17 cellular contexts compared by ENCODE assay signal in the genomic region with DNA sequence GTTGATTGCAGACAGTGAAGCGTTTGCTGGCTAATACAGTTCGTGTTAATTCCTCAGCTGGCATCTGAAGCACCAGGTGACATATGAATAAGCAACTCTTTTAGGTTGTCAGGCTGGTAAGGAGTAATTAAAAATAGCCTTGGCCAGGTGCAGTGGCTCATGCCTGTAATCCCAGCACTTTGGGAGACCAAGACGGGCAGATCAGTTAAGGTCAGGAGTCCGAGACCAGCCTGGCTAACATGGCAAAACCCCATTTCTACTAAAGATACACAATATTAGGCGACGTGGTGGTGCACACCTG.
A peak's percentile ranks its signal among the peaks of the same experiment; 100 is the strongest.
DNase-seq lines count a peak whose midpoint lies in the region; ATAC-seq and TF ChIP-seq lines count a peak whose summit lies in the region.
"Had no signal": no experiment of that assay in that cellular context is flagged by ENCODE, and none has a peak within 500 bp of the region (broad histone marks: within the 10 kb centered on the region; RNA-seq: fewer than 3 reads in every experiment).

No MANE protein-coding gene starts in this region.

- no peak overlapping the region for H2AK5ac ChIP-seq in H9 (ENCODE audit: insufficient read length, low read length)

- H2AFZ ChIP-seq in H9 (ENCODE audit: low read length): no peak overlapping the region

- no peak overlapping the region for H3K4ac ChIP-seq in H9 (ENCODE audit: low read depth, low read length)

- H3K9me3 ChIP-seq in H9 (ENCODE audit: control insufficient read depth, low read depth, low read length): no peaks in the 10 kb centered on the region
- no peaks in the 10 kb centered on the region for H3K9me3 ChIP-seq in esophagus squamous epithelium
- no peaks in the 10 kb centered on the region for H3K9me3 ChIP-seq in aorta (ENCODE audit: control insufficient read depth, low read length)
- H3K9me3 ChIP-seq: Caco-2, HAP-1, Peyer's patch had no signal

- H3K4me3 ChIP-seq in esophagus squamous epithelium: no peak overlapping the region
- H3K4me3 ChIP-seq in aorta (ENCODE audit: low read length in 2 of 2): no peak overlapping the region
- H3K4me3 ChIP-seq: HAP-1, Peyer's patch had no signal

- H3K4me3 Mint-ChIP-seq in H9 (no peak overlapping the region), WTC11 (no peak overlapping the region), nephron progenitor cell (no peak overlapping the region), type B pancreatic cell (no peak overlapping the region)

- H3K4me1 Mint-ChIP-seq in H9: peaks cover 42 to 50% of the 10 kb centered on the region in 2 experiments
- H3K4me1 Mint-ChIP-seq in WTC11: peaks cover 60% of the 10 kb centered on the region
- H3K4me1 Mint-ChIP-seq in nephron progenitor cell: peaks cover 48% of the 10 kb centered on the region
- H3K4me1 Mint-ChIP-seq in type B pancreatic cell (ENCODE audit: unreplicated experiment): peaks cover 25% of the 10 kb centered on the region

- H2BK20ac ChIP-seq in H9 (ENCODE audit: low read depth, low read length, poor library complexity, severe bottlenecking): no peak overlapping the region

- no peak overlapping the region for H3K14ac ChIP-seq in H9 (ENCODE audit: insufficient read depth, low read length)

- TF ChIP-seq POLR2A in esophagus squamous epithelium (IDR thresholded peaks at IDR 0.05): no peak

- H3K9me3 Mint-ChIP-seq in H9 (no peaks in the 10 kb centered on the region), WTC11 (0 out of 2 replicates have a peak, but pooled peaks cover 8% of the 10 kb centered on the region), nephron progenitor cell (peaks cover 3% of the 10 kb centered on the region), type B pancreatic cell (no peaks in the 10 kb centered on the region)

- H3K18ac ChIP-seq in H9 (ENCODE audit: insufficient read length, low read depth, low read length): no peak overlapping the region

- H3K23me2 ChIP-seq in H9 (ENCODE audit: insufficient read length, low read depth, low read length, poor library complexity, severe bottlenecking): no peaks in the 10 kb centered on the region

- H3K27ac Mint-ChIP-seq in H9: peak overlapping the region; percentile 67 to 94 (median 80); a peak in 3 of 7 replicates
- H3K27ac Mint-ChIP-seq in WTC11: peak overlapping the region; percentile 97; the same call in 1 of the 2 replicates
- peak overlapping the region; percentile 97 for H3K27ac Mint-ChIP-seq in nephron progenitor cell
- no peak overlapping the region for H3K27ac Mint-ChIP-seq in type B pancreatic cell

- no CpG with 5 or more reads among the region's 6 CpGs for WGBS in H9 (ENCODE audit: extremely low coverage, insufficient read length, low lambda C conversion rate)
- WGBS in esophagus squamous epithelium, 2 donors: 50 to 66% methylated on average over 6 of the region's 6 CpGs
- WGBS in aorta, 2 donors: 87 to 90% methylated on average over 6 of the region's 6 CpGs

- TF ChIP-seq CTCF in H9 (conservative IDR thresholded peaks at IDR 0.05) (no peak), WTC11 (IDR thresholded peaks at IDR 0.05) (no peak), esophagus squamous epithelium (IDR thresholded peaks at IDR 0.05) (no peak), nephron progenitor cell (IDR thresholded peaks at IDR 0.05) (no peak), type B pancreatic cell (conservative IDR thresholded peaks at IDR 0.05) (no peak)

- ATAC-seq in WTC11 (no peak), aorta (ENCODE audit: low FRiP score) (no peak)
- ATAC-seq: Right ventricle myocardium inferior had no signal

- H4K91ac ChIP-seq in H9 (ENCODE audit: insufficient read length, low read depth, low read length): no peak overlapping the region

- no peak overlapping the region for H2BK5ac ChIP-seq in H9 (ENCODE audit: insufficient read length, low read length)

- no peak overlapping the region for H3K9ac ChIP-seq in H9 (ENCODE audit: extremely low read depth, insufficient read length, low read length)

- intact Hi-C loops in esophagus squamous epithelium (cut with DNase I): no loop called here
- intact Hi-C loops in aorta (cut with DNase I): no loop called here

- no peak overlapping the region for H4K8ac ChIP-seq in H9 (replicated peaks; ENCODE audit: insufficient read length, low read depth, low read length)

- H3K36me3 ChIP-seq in esophagus squamous epithelium (no peaks in the 10 kb centered on the region), aorta (ENCODE audit: control insufficient read depth in 1 of 2, insufficient read depth in 2 of 2, low read length in 1 of 2) (no peaks in the 10 kb centered on the region)
- H3K36me3 ChIP-seq: HAP-1, Peyer's patch had no signal

- CTCF ChIA-PET in WTC11 (lab: Charles Lee): interaction anchor here (0.6 to 1.2 kb wide), 2 partner anchors 12 to 366 kb away, joined by 3 read pairs; no protein-coding TSS in a partner anchor

- no peak overlapping the region for H3K56ac ChIP-seq in H9 (ENCODE audit: insufficient read length, low read depth, low read length)

- no peak overlapping the region for H4K5ac ChIP-seq in H9 (ENCODE audit: insufficient read length, low read depth, low read length)

- no peak overlapping the region for H3T11ph ChIP-seq in H9 (ENCODE audit: low read length)

- peaks cover 24% of the 10 kb centered on the region for H3K79me1 ChIP-seq in H9 (ENCODE audit: insufficient read depth, low read depth, low read length, poor library complexity, severe bottlenecking)

- H3K36me3 Mint-ChIP-seq in H9 (ENCODE audit: insufficient read depth in 1 of 3, low read depth in 3 of 3) (peaks cover 2 to 20% (median 19%) of the 10 kb centered on the region in 3 experiments; a peak in 6 of 7 replicates), WTC11 (peaks cover 3% of the 10 kb centered on the region; the same call in 1 of the 2 replicates), nephron progenitor cell (ENCODE audit: low read depth) (peaks cover 44% of the 10 kb centered on the region), type B pancreatic cell (no peaks in the 10 kb centered on the region)

- H3K27me3 ChIP-seq in H9 (ENCODE audit: insufficient read depth, low read length): no peaks in the 10 kb centered on the region
- H3K27me3 ChIP-seq in esophagus squamous epithelium: peaks cover 0 to 9% (median 0%) of the 10 kb centered on the region in 4 donors
- no peaks in the 10 kb centered on the region for H3K27me3 ChIP-seq in aorta (ENCODE audit: control insufficient read depth in 1 of 2, insufficient read depth in 2 of 2, low read length in 1 of 2)
- H3K27me3 ChIP-seq: Peyer's patch had no signal

- H2BK120ac ChIP-seq in H9 (ENCODE audit: low read depth, low read length, poor library complexity, severe bottlenecking): no peak overlapping the region

- H3K23ac ChIP-seq in H9 (ENCODE audit: insufficient read length, low read depth, low read length): no peak overlapping the region

- H2BK12ac ChIP-seq in H9 (ENCODE audit: insufficient read length, low read depth, low read length): no peak overlapping the region

- no peak overlapping the region for H3K27ac ChIP-seq in H9 (ENCODE audit: insufficient read length, low read depth, low read length)
- peak overlapping the region in 3 of 4 donors; percentile 48 to 57 (median 55) for H3K27ac ChIP-seq in esophagus squamous epithelium
- no peak overlapping the region for H3K27ac ChIP-seq in aorta (ENCODE audit: low read depth in 1 of 2, low read length in 2 of 2)
- H3K27ac ChIP-seq: C4-2B, Peyer's patch had no signal

- POLR2A ChIA-PET in WTC11 (lab: Charles Lee): no interaction called here

- H3K79me2 ChIP-seq in H9 (ENCODE audit: insufficient read depth, low read length): peaks cover 47% of the 10 kb centered on the region; the same call in 1 of the 2 replicates

- H3K4me1 ChIP-seq in H9 (ENCODE audit: insufficient read depth, low read length): no peaks in the 10 kb centered on the region; the same call in 1 of the 2 replicates
- H3K4me1 ChIP-seq in esophagus squamous epithelium: peaks cover 0 to 30% (median 0%) of the 10 kb centered on the region in 3 donors
- H3K4me1 ChIP-seq in aorta (ENCODE audit: control insufficient read depth in 1 of 2, insufficient read depth in 2 of 2, low read length in 2 of 2): no peaks in the 10 kb centered on the region
- H3K4me1 ChIP-seq: Caco-2, HAP-1, Peyer's patch had no signal

- H3K27me3 Mint-ChIP-seq in H9 (ENCODE audit: low read depth) (no peaks in the 10 kb centered on the region), WTC11 (ENCODE audit: low read depth) (no peaks in the 10 kb centered on the region), nephron progenitor cell (ENCODE audit: low read depth, poor library complexity) (peaks cover 3% of the 10 kb centered on the region), type B pancreatic cell (no peaks in the 10 kb centered on the region)

- H3K4me2 ChIP-seq in H9 (ENCODE audit: insufficient read depth, insufficient read length, low read length): no peak overlapping the region

- H4K20me1 ChIP-seq in H9 (ENCODE audit: control insufficient read depth, insufficient read depth, insufficient read length): peaks cover 3% of the 10 kb centered on the region

- DNase-seq in H9 (no peak), WTC11 (ENCODE audit: low spot score) (no peak), esophagus squamous epithelium (lab: John Stamatoyannopoulos, UW) (no peak), nephron progenitor cell (no peak), DMS 273 treated with DMSO at 0.1 percent for 48 hours (lab: John Stamatoyannopoulos, UW) (no peak), aorta (no peak), kidney glomerular epithelial cell (lab: John Stamatoyannopoulos, UW) (no peak), type B pancreatic cell (ENCODE audit: extremely low spot score, unreplicated experiment) (no peak)
- DNase-seq: Caco-2, NCI-H1417 treated with DMSO at 0.1 percent for 48 hours, NCI-H1930, NCI-H510A, NCI-H774, Peyer's patch had no signal

- H2BK15ac ChIP-seq in H9 (ENCODE audit: low read depth, low read length): no peak overlapping the region

TF ChIP-seq in WTC11, 78 proteins besides CTCF, POLR2A, EP300 and RAD21:
- TF ChIP-seq ETV6 (CRISPR knock-in tag; IDR thresholded peaks at IDR 0.05) (no peak), ZNF317 (CRISPR knock-in tag; IDR thresholded peaks at IDR 0.05; ENCODE audit: borderline replicate concordance, low read depth) (no peak), NFE2L1 (CRISPR knock-in tag; IDR thresholded peaks at IDR 0.05) (no peak)

Comparison
In these comparisons a context has a peak if more than half of its experiments do, and no peak if none do; other contexts are left out.
1. H3K27ac ChIP-seq: peak in esophagus squamous epithelium (3 of 4); none in H9 (single experiment) and aorta (0 of 2).